Comparison of ENCODE assay signal across 2 cellular contexts in genomic region chr17:80969674-80970043, GRCh38.
TF ChIP-seq lines count a peak whose summit lies in the region.

No MANE protein-coding gene starts in this region.

TF ChIP-seq in IMR-90, 13 proteins besides CTCF, POLR2A, EP300 and RAD21:
- TF ChIP-seq CEBPB (IDR thresholded peaks at IDR 0.05; ENCODE audit: low read depth, low read length) (no peak), SMC3 (IDR thresholded peaks at IDR 0.05; ENCODE audit: low read depth, low read length) (no peak), MXI1 (IDR thresholded peaks at IDR 0.05; ENCODE audit: borderline replicate concordance, low read depth, low read length) (no peak), CHD1 (IDR thresholded peaks at IDR 0.05; ENCODE audit: low read depth, low read length) (no peak), FOS (IDR thresholded peaks at IDR 0.05; ENCODE audit: low read depth, low read length) (no peak), USF2 (IDR thresholded peaks at IDR 0.05; ENCODE audit: low read depth, low read length) (no peak), NFE2L2 (IDR thresholded peaks at IDR 0.05; ENCODE audit: low read depth, low read length) (no peak), BHLHE40 (IDR thresholded peaks at IDR 0.05; ENCODE audit: low read depth, low read length) (no peak), RCOR1 (IDR thresholded peaks at IDR 0.05; ENCODE audit: insufficient replicate concordance, low read length) (no peak), RFX5 (IDR thresholded peaks at IDR 0.05; ENCODE audit: low read depth, low read length) (no peak), MAFK (IDR thresholded peaks at IDR 0.05; ENCODE audit: low read depth, low read length) (no peak), ELK1 (IDR thresholded peaks at IDR 0.05; ENCODE audit: borderline replicate concordance, low read depth, low read length) (no peak), MAZ (IDR thresholded peaks at IDR 0.05; ENCODE audit: borderline replicate concordance, low read depth, low read length) (no peak)

TF ChIP-seq in HepG2, 621 proteins besides CTCF, POLR2A, EP300 and RAD21 (continues in another document):
- TF ChIP-seq ZNF547 (CRISPR knock-in tag; IDR thresholded peaks at IDR 0.05) = no peak
- TF ChIP-seq HNF4A (CRISPR knock-in tag; IDR thresholded peaks at IDR 0.05) = no peak
- TF ChIP-seq ZSCAN20 (CRISPR knock-in tag; IDR thresholded peaks at IDR 0.05; ENCODE audit: borderline replicate concordance) = no peak
- peak; percentile 12; the same call in 1 of the 2 replicates for TF ChIP-seq ZFY (CRISPR knock-in tag; IDR thresholded peaks at IDR 0.05)
- 0 out of 2 replicates have a peak, but pooled peaks have one; percentile 8 for TF ChIP-seq THRA (CRISPR knock-in tag; IDR thresholded peaks at IDR 0.05; ENCODE audit: borderline replicate concordance)
- no peak for TF ChIP-seq ISL2 (CRISPR knock-in tag; IDR thresholded peaks at IDR 0.05)
- no peak for TF ChIP-seq ZNF713 (CRISPR knock-in tag; IDR thresholded peaks at IDR 0.05)
- no peak for TF ChIP-seq ZNF629 (CRISPR knock-in tag; conservative IDR thresholded peaks at IDR 0.05)
- TF ChIP-seq ZNF709 (CRISPR knock-in tag; IDR thresholded peaks at IDR 0.05) = no peak
- no peak for TF ChIP-seq RFX3 (CRISPR knock-in tag; IDR thresholded peaks at IDR 0.05)
- TF ChIP-seq HBP1 (CRISPR knock-in tag; IDR thresholded peaks at IDR 0.05; ENCODE audit: low read depth) = no peak
- TF ChIP-seq ZMYM3 (CRISPR knock-in tag; IDR thresholded peaks at IDR 0.05) = no peak
- no peak for TF ChIP-seq RFXANK (CRISPR knock-in tag; IDR thresholded peaks at IDR 0.05)
- no peak for TF ChIP-seq ADNP (CRISPR knock-in tag; IDR thresholded peaks at IDR 0.05)
- TF ChIP-seq ARID5B (CRISPR knock-in tag; IDR thresholded peaks at IDR 0.05) = no peak
- TF ChIP-seq MTERF4 (CRISPR knock-in tag; IDR thresholded peaks at IDR 0.05) = no peak
- TF ChIP-seq CHD2 (IDR thresholded peaks at IDR 0.05; ENCODE audit: low read depth, low read length) = no peak
- TF ChIP-seq ZNF557 (CRISPR knock-in tag; IDR thresholded peaks at IDR 0.05) = no peak
- no peak for TF ChIP-seq PAX8 (CRISPR knock-in tag; IDR thresholded peaks at IDR 0.05; ENCODE audit: borderline replicate concordance)
- no peak for TF ChIP-seq RFXAP (CRISPR knock-in tag; IDR thresholded peaks at IDR 0.05; ENCODE audit: borderline replicate concordance)
- TF ChIP-seq ZNF432 (CRISPR knock-in tag; IDR thresholded peaks at IDR 0.05; ENCODE audit: borderline replicate concordance) = no peak
- no peak for TF ChIP-seq NFAT5 (CRISPR knock-in tag; IDR thresholded peaks at IDR 0.05)
- no peak for TF ChIP-seq XBP1 (CRISPR knock-in tag; IDR thresholded peaks at IDR 0.05)
- TF ChIP-seq ZNF619 (CRISPR knock-in tag; IDR thresholded peaks at IDR 0.05) = no peak
- no peak for TF ChIP-seq MYC (CRISPR knock-in tag; IDR thresholded peaks at IDR 0.05; ENCODE audit: borderline replicate concordance)
- no peak for TF ChIP-seq DPF2 (CRISPR knock-in tag; IDR thresholded peaks at IDR 0.05; ENCODE audit: borderline replicate concordance, low read depth)
- peak; percentile 55; the same call in 1 of the 2 replicates for TF ChIP-seq SP4 (CRISPR knock-in tag; IDR thresholded peaks at IDR 0.05)
- no peak for TF ChIP-seq PRMT3 (CRISPR knock-in tag; IDR thresholded peaks at IDR 0.05; ENCODE audit: borderline replicate concordance, low read depth)
- TF ChIP-seq ZEB1 (IDR thresholded peaks at IDR 0.05; ENCODE audit: insufficient replicate concordance, low read depth) = no peak
- no peak for TF ChIP-seq SMAD1 (CRISPR knock-in tag; IDR thresholded peaks at IDR 0.05; ENCODE audit: borderline replicate concordance, low read depth)
- TF ChIP-seq ZNF687 (CRISPR knock-in tag; IDR thresholded peaks at IDR 0.05) = peak; percentile 52; the same call in 1 of the 2 replicates
- TF ChIP-seq FOXK2 (IDR thresholded peaks at IDR 0.05) = no peak
- no peak for TF ChIP-seq ZNF570 (CRISPR knock-in tag; IDR thresholded peaks at IDR 0.05; ENCODE audit: borderline replicate concordance)
- TF ChIP-seq ZNF678 (CRISPR knock-in tag; IDR thresholded peaks at IDR 0.05) = no peak
- no peak for TF ChIP-seq ZBTB7A (CRISPR knock-in tag; IDR thresholded peaks at IDR 0.05)
- no peak for TF ChIP-seq SRSF9 (IDR thresholded peaks at IDR 0.05; ENCODE audit: borderline replicate concordance, insufficient read depth, low read depth, low read length, poor library complexity, severe bottlenecking)
- TF ChIP-seq TEF (CRISPR knock-in tag; IDR thresholded peaks at IDR 0.05) = no peak
- no peak for TF ChIP-seq SAP130 (CRISPR knock-in tag; IDR thresholded peaks at IDR 0.05; ENCODE audit: low read depth)
- no peak for TF ChIP-seq POLR2AphosphoS2 (IDR thresholded peaks at IDR 0.05; ENCODE audit: low read depth, low read length)
- TF ChIP-seq ZNF431 (CRISPR knock-in tag; IDR thresholded peaks at IDR 0.05; ENCODE audit: borderline replicate concordance, low read depth) = no peak
- no peak for TF ChIP-seq FOSL2 (CRISPR knock-in tag; IDR thresholded peaks at IDR 0.05)
- no peak for TF ChIP-seq CBX2 (IDR thresholded peaks at IDR 0.05; ENCODE audit: low read depth, low read length)
- TF ChIP-seq CBX2 (CRISPR knock-in tag; IDR thresholded peaks at IDR 0.05; ENCODE audit: low read depth) = no peak
- no peak for TF ChIP-seq NFKBIZ (CRISPR knock-in tag; IDR thresholded peaks at IDR 0.05)
- TF ChIP-seq MAX (IDR thresholded peaks at IDR 0.05) = no peak
